19 cellular contexts compared by ENCODE assay signal in the genomic region with DNA sequence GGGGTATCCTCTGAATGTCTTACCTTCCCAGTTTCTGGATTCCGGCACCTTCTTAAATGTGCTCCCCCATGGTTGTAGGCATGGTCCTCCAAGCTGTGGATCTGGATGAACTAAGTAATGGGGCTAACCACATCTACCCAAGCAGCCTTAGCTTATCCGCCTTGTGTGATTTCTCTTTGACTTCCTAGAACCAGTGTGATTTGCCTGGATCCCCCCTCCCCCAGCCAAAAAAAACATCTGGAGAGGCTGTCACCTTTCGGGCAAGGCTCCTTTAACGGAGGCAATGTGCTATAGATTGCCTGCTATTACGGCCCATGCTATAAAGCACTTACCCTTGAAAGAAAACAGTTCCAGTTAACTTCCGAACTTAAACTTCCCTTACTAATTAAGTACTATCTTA.
"Had no signal": no experiment of that assay in that cellular context is flagged by ENCODE, and none has a peak within 500 bp of the region (broad histone marks: within the 10 kb centered on the region; RNA-seq: fewer than 3 reads in every experiment).

No MANE protein-coding gene starts in this region.

- H3K9me3 ChIP-seq: esophagus squamous epithelium, gastroesophageal sphincter, neutrophil, psoas muscle, testis had no signal

- H3K4me3 ChIP-seq: esophagus squamous epithelium, gastroesophageal sphincter, psoas muscle, testis had no signal

- DNase-seq: dermis blood vessel endothelial cell; esophagus squamous epithelium; foreskin fibroblast; glutamatergic neuron; islet precursor cell; mammary epithelial cell; midbrain; psoas muscle; retina; stimulated activated CD4-positive, alpha-beta T cell treated with anti-CD3 and anti-CD28 coated beads, Interleukin-2, amount 100 ng/mL, for 24 hours; stimulated activated CD4-positive, alpha-beta T cell treated with anti-CD3 and anti-CD28 coated beads, Interleukin-4, amount 100 ng/mL, for 4 hours; stimulated activated naive B cell treated with anti-CD40 and anti-IgM and Interleukin-4, amounts not matched to agents 10 μg/mL and 1 μg/mL and 100 μg/mL, for 72 hours; stimulated activated naive CD8-positive, alpha-beta T cell treated with anti-CD3 and anti-CD28 coated beads, Interleukin-15, amount 100 ng/mL, for 72 hours; testis; trophoblast cell had no signal

- H3K4me3 Mint-ChIP-seq: stimulated activated naive B cell treated with anti-CD40 and anti-IgM and Interleukin-4, amounts not matched to agents 10 μg/mL and 1 μg/mL and 100 μg/mL, for 72 hours; stimulated activated naive CD8-positive, alpha-beta T cell treated with anti-CD3 and anti-CD28 coated beads, Interleukin-15, amount 100 ng/mL, for 72 hours had no signal

- H3K27me3 Mint-ChIP-seq: stimulated activated naive B cell treated with anti-CD40 and anti-IgM and Interleukin-4, amounts not matched to agents 10 μg/mL and 1 μg/mL and 100 μg/mL, for 72 hours; stimulated activated naive CD8-positive, alpha-beta T cell treated with anti-CD3 and anti-CD28 coated beads, Interleukin-15, amount 100 ng/mL, for 72 hours had no signal

- H3K27ac ChIP-seq: esophagus squamous epithelium, gastroesophageal sphincter, neutrophil, psoas muscle, testis had no signal

- H3K9me3 Mint-ChIP-seq: stimulated activated naive B cell treated with anti-CD40 and anti-IgM and Interleukin-4, amounts not matched to agents 10 μg/mL and 1 μg/mL and 100 μg/mL, for 72 hours; stimulated activated naive CD8-positive, alpha-beta T cell treated with anti-CD3 and anti-CD28 coated beads, Interleukin-15, amount 100 ng/mL, for 72 hours had no signal

- ATAC-seq: gastroesophageal sphincter; left lobe of liver; psoas muscle; sciatic nerve; stimulated activated naive B cell treated with anti-CD40 and anti-IgM and Interleukin-4, amounts not matched to agents 10 μg/mL and 1 μg/mL and 100 μg/mL, for 72 hours; stimulated activated naive CD8-positive, alpha-beta T cell treated with anti-CD3 and anti-CD28 coated beads, Interleukin-15, amount 100 ng/mL, for 72 hours had no signal

- H3K4me1 ChIP-seq: gastroesophageal sphincter, psoas muscle, testis had no signal

- H3K27me3 ChIP-seq: esophagus squamous epithelium, gastroesophageal sphincter, neutrophil, testis had no signal

- H3K27ac Mint-ChIP-seq: stimulated activated naive CD8-positive, alpha-beta T cell treated with anti-CD3 and anti-CD28 coated beads, Interleukin-15, amount 100 ng/mL, for 72 hours had no signal
